Comparison of ENCODE assay signal across 1 cellular context in genomic region chr17:81734405-81735055, GRCh38.
TF ChIP-seq lines count a peak whose summit lies in the region.

No MANE protein-coding gene starts in this region.

TF ChIP-seq in IMR-90, 13 proteins besides CTCF, POLR2A, EP300 and RAD21:
- TF ChIP-seq SMC3 (IDR thresholded peaks at IDR 0.05; ENCODE audit: low read depth, low read length) (no peak), USF2 (IDR thresholded peaks at IDR 0.05; ENCODE audit: low read depth, low read length) (no peak)
